In the genomic region with DNA sequence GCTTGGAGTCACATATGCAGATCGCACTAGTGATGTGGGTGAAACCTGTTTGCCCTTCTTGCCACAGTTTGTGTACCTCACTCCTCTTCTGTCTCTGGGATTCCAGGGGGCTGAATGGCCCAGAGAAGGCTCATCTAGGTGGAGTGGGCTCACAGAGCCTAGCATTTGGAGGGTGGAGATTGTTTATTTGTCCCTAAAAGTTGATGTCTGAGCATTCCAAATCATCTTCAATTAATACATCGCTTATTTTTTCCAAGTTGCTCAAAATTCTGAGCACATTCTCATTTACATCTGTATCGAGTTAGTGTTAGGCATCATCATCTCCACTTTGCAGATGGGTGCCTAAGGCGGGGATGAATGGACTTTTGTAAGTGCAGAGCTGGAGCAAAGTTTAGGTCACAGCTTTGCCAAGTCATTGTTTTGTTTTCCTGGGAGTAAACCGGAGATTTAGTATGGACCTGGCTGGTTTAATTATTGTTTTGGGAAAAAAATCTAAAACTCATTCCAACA, we compare ENCODE assay signal across 8 cellular contexts. TPM values are rescaled to one million over a fixed set of nuclear protein-coding genes. Genes with fewer than 3 reads are reported as not detected.
DNase-seq lines count a peak whose midpoint lies in the region; ATAC-seq and TF ChIP-seq lines count a peak whose summit lies in the region.

No MANE protein-coding gene starts in this region.

- no peaks in the 10 kb centered on the region for H3K9me3 Mint-ChIP-seq in activated naive CD4-positive, alpha-beta T cell treated with anti-CD3 and anti-CD28 coated beads, Interleukin-2, amount 50 U/mL, for 24 hours
- H3K9me3 Mint-ChIP-seq in activated naive CD4-positive, alpha-beta T cell treated with anti-CD3 and anti-CD28 coated beads, Interleukin-2, amount 50 U/mL, for 72 hours, result no peaks in the 10 kb centered on the region

- intact Hi-C loops in breast epithelium (cut with DNase I; ENCODE audit: low total_unique reads), result no loop called here

- H3K36me3 Mint-ChIP-seq in activated naive CD4-positive, alpha-beta T cell treated with anti-CD3 and anti-CD28 coated beads, Interleukin-2, amount 50 U/mL, for 24 hours, result no peaks in the 10 kb centered on the region
- H3K36me3 Mint-ChIP-seq in activated naive CD4-positive, alpha-beta T cell treated with anti-CD3 and anti-CD28 coated beads, Interleukin-2, amount 50 U/mL, for 72 hours, result peaks cover 0 to 6% of the 10 kb centered on the region in 2 donors

- H3K4me3 ChIP-seq in breast epithelium (peak overlapping the region; percentile 69 to 94 (median 72)), lung (peak overlapping the region; percentile 3), urinary bladder (ENCODE audit: low read depth, low read length) (peak overlapping the region; percentile 97)

- peak overlapping the region; percentile 57 for H3K27ac Mint-ChIP-seq in activated naive CD4-positive, alpha-beta T cell treated with anti-CD3 and anti-CD28 coated beads, Interleukin-2, amount 50 U/mL, for 24 hours
- H3K27ac Mint-ChIP-seq in activated naive CD4-positive, alpha-beta T cell treated with anti-CD3 and anti-CD28 coated beads, Interleukin-2, amount 50 U/mL, for 72 hours, result peak overlapping the region in 1 of 2 donors; percentile 99

- H3K4me1 ChIP-seq in breast epithelium, result peaks cover 4 to 7% of the 10 kb centered on the region in 2 donors
- H3K4me1 ChIP-seq in lung (ENCODE audit: control insufficient read depth in 2 of 2, insufficient read depth in 2 of 2, low read length in 2 of 2), result peaks cover 3 to 24% of the 10 kb centered on the region in 2 donors
- H3K4me1 ChIP-seq in urinary bladder (ENCODE audit: insufficient read depth), result no peaks in the 10 kb centered on the region

- DNase-seq in activated naive CD4-positive, alpha-beta T cell treated with anti-CD3 and anti-CD28 coated beads, Interleukin-2, amount 50 U/mL, for 72 hours (ENCODE audit: low spot score in 2 of 2), result no peak
- DNase-seq in breast epithelium (ENCODE audit: low spot score in 2 of 2), result no peak
- no peak for DNase-seq in lung (ENCODE audit: low spot score)
- DNase-seq in NCI-H1105 (lab: John Stamatoyannopoulos, UW), result no peak

- no peaks in the 10 kb centered on the region for H3K27me3 Mint-ChIP-seq in activated naive CD4-positive, alpha-beta T cell treated with anti-CD3 and anti-CD28 coated beads, Interleukin-2, amount 50 U/mL, for 24 hours

- H3K9me3 ChIP-seq in breast epithelium (no peaks in the 10 kb centered on the region), lung (ENCODE audit: control insufficient read depth in 2 of 2, insufficient read depth in 1 of 2, low read length in 1 of 2) (no peaks in the 10 kb centered on the region)

- peak overlapping the region; percentile 69 for H3K4me3 Mint-ChIP-seq in activated naive CD4-positive, alpha-beta T cell treated with anti-CD3 and anti-CD28 coated beads, Interleukin-2, amount 50 U/mL, for 24 hours

- WGBS in lung, 2 donors, result 63 to 74% methylated on average over 5 of the region's 5 CpGs
- 24% methylated on average over 5 of the region's 5 CpGs for WGBS in urinary bladder

- no peak for TF ChIP-seq POLR2A in breast epithelium (IDR thresholded peaks at IDR 0.05)

- H3K4me1 Mint-ChIP-seq in activated naive CD4-positive, alpha-beta T cell treated with anti-CD3 and anti-CD28 coated beads, Interleukin-2, amount 50 U/mL, for 24 hours, result peaks cover 55% of the 10 kb centered on the region

- H3K27ac ChIP-seq in breast epithelium (peak overlapping the region; percentile 68 to 92), lung (ENCODE audit: low read depth in 1 of 2, low read length in 1 of 2) (no peak overlapping the region), urinary bladder (ENCODE audit: low read depth) (no peak overlapping the region)

- H3K27me3 ChIP-seq in breast epithelium, result no peaks in the 10 kb centered on the region
- no peaks in the 10 kb centered on the region for H3K27me3 ChIP-seq in lung (ENCODE audit: control insufficient read depth, insufficient read depth)

- ATAC-seq in activated naive CD4-positive, alpha-beta T cell treated with anti-CD3 and anti-CD28 coated beads, Interleukin-2, amount 50 U/mL, for 72 hours, result no peak
- ATAC-seq in lung (ENCODE audit: insufficient read depth, low FRiP score) (no peak), GM21447 (IDR thresholded peaks at IDR 0.05; ENCODE audit: unreplicated experiment) (no peak), GM18498 (IDR thresholded peaks at IDR 0.05; ENCODE audit: unreplicated experiment) (no peak)

- TF ChIP-seq CTCF in breast epithelium (IDR thresholded peaks at IDR 0.05), result no peak
- no peak for TF ChIP-seq CTCF in lung (IDR thresholded peaks at IDR 0.05; ENCODE audit: control extremely low read depth, extremely low read depth)

- H3K36me3 ChIP-seq in breast epithelium (no peaks in the 10 kb centered on the region), lung (ENCODE audit: control insufficient read depth in 2 of 2, insufficient read depth in 2 of 2, low read length in 2 of 2) (no peaks in the 10 kb centered on the region), urinary bladder (ENCODE audit: insufficient read depth) (no peaks in the 10 kb centered on the region)

RNA-seq across cellular contexts. Expression of a gene that starts 2.0 kb away (rescaled TPM):
- 10 to 100 TPM; 24.4 to 35.0 TPM for total RNA-seq in activated naive CD4-positive, alpha-beta T cell treated with anti-CD3 and anti-CD28 coated beads, Interleukin-2, amount 50 U/mL, for 72 hours
- total RNA-seq in breast epithelium (10 to 100 TPM; 43.6 to 72.8 (median 67.4) TPM), lung (10 to 100 TPM; 47.1 to 60.0 TPM), urinary bladder (46.5 TPM)
- polyA plus RNA-seq in lung (10 to 100 TPM; 23.3 to 28.3 TPM), urinary bladder (125 TPM)

RNA-seq across cellular contexts. Expression of a gene that starts 59.6 kb away (rescaled TPM):
- total RNA-seq in activated naive CD4-positive, alpha-beta T cell treated with anti-CD3 and anti-CD28 coated beads, Interleukin-2, amount 50 U/mL, for 72 hours, result not detected
- not detected for total RNA-seq in breast epithelium
- total RNA-seq in lung, result not detected
- polyA plus RNA-seq in lung, result under 1 TPM; 0.13 to 0.16 TPM
- not detected for total RNA-seq in urinary bladder
- polyA plus RNA-seq in urinary bladder, result 0.15 TPM

Comparison
In these comparisons a context has a peak if more than half of its experiments do, and no peak if none do; other contexts are left out.
1. H3K27ac ChIP-seq: peak in breast epithelium (2 of 2); none in lung (0 of 2) and urinary bladder (single experiment).
2. H3K4me3 ChIP-seq: peak in every context shown above with its lines; median percentile 97 in urinary bladder; 72 in breast epithelium; 3 in lung.